ENCODE assay signal across 19 cellular contexts in genomic region chr1:61680500-61680899, GRCh38. TPM values are rescaled to one million over a fixed set of nuclear protein-coding genes. Genes with fewer than 3 reads are reported as not detected.
DNase-seq lines count a peak whose midpoint lies in the region; ATAC-seq, FAIRE-seq and TF ChIP-seq lines count a peak whose summit lies in the region.
"Had no signal": no experiment of that assay in that cellular context is flagged by ENCODE, and none has a peak within 500 bp of the region (broad histone marks: within the 10 kb centered on the region; RNA-seq: fewer than 3 reads in every experiment).

No MANE protein-coding gene starts in this region.

- H3K14ac ChIP-seq in IMR-90 (replicated peaks; ENCODE audit: low read depth, low read length), result no peak overlapping the region

- no peak for TF ChIP-seq RAD21 in IMR-90 (IDR thresholded peaks at IDR 0.05; ENCODE audit: low read length)
- no peak for TF ChIP-seq RAD21 in K562 (CRISPR knock-in tag; conservative IDR thresholded peaks at IDR 0.05 in 1 of 2, IDR thresholded peaks at IDR 0.05 in 1 of 2)

- H3K36me3 Mint-ChIP-seq in CD4-positive, alpha-beta memory T cell, result peaks cover 50 to 57% of the 10 kb centered on the region in 2 donors
- H3K36me3 Mint-ChIP-seq in chondrocyte (ENCODE audit: low read depth), result peaks cover 15% of the 10 kb centered on the region

- peak overlapping the region; percentile 9 for H2AFZ ChIP-seq in IMR-90 (replicated peaks; ENCODE audit: low read length, poor library complexity)
- H2AFZ ChIP-seq in K562 (ENCODE audit: low read depth, low read length), result no peak overlapping the region

- POLR2A ChIA-PET in CD4-positive, alpha-beta memory T cell (lab: Charles Lee; ENCODE audit: partially characterized antibody), result no interaction called here
- POLR2A ChIA-PET in IMR-90 (lab: Charles Lee; ENCODE audit: unreplicated experiment), result interaction anchor here (0.6 kb wide), 1 partner anchor 31 kb away, joined by 5 read pairs; no protein-coding TSS in a partner anchor
- POLR2A ChIA-PET in K562 (lab: Yijun Ruan, JAX), result no interaction called here

- H3K18ac ChIP-seq in IMR-90 (ENCODE audit: low read depth, low read length), result no peak overlapping the region

- CTCF ChIA-PET in CD4-positive, alpha-beta memory T cell (lab: Charles Lee; ENCODE audit: partially characterized antibody), result interaction anchor here (0.6 to 1.2 kb wide), 3 partner anchors 12 to 171 kb away, joined by 3 to 4 read pairs (median 3); no protein-coding TSS in a partner anchor
- CTCF ChIA-PET in IMR-90 (lab: Yijun Ruan, JAX), result no interaction called here
- CTCF ChIA-PET in K562 (lab: Yijun Ruan, JAX; ENCODE audit: low intra/inter-chr PET ratio), result no interaction called here

- no peak overlapping the region for H4K91ac ChIP-seq in IMR-90 (ENCODE audit: insufficient read depth, low read depth, low read length)

- H3K79me1 ChIP-seq in IMR-90 (ENCODE audit: low read depth in 1 of 2, low read length in 2 of 2), result no peaks in the 10 kb centered on the region

- H3K23ac ChIP-seq in IMR-90 (ENCODE audit: low read depth, low read length), result no peak overlapping the region

- TF ChIP-seq CTCF in IMR-90 (conservative IDR thresholded peaks at IDR 0.05; ENCODE audit: low read depth, low read length), result no peak
- TF ChIP-seq CTCF in K562 (IDR thresholded peaks at IDR 0.05 in 2 of 3, conservative IDR thresholded peaks at IDR 0.05 in 1 of 3; ENCODE audit: insufficient read depth in 2 of 3, low read depth in 1 of 3, low read length in 3 of 3), result no peak
- no peak for TF ChIP-seq CTCF in chondrocyte (IDR thresholded peaks at IDR 0.05)

- H2BK15ac ChIP-seq in IMR-90 (ENCODE audit: low read depth, low read length), result no peak overlapping the region

- no peak overlapping the region for H3K4ac ChIP-seq in IMR-90 (ENCODE audit: low read depth, low read length)

- peaks cover 0 to 4% (median 0%) of the 10 kb centered on the region in 4 donors for H3K4me1 Mint-ChIP-seq in CD4-positive, alpha-beta memory T cell
- H3K4me1 Mint-ChIP-seq in chondrocyte (ENCODE audit: low read depth), result no peaks in the 10 kb centered on the region

- dilution Hi-C loops in IMR-90 (cut with HindIII; ENCODE audit: low sequenced_read_pairs, unreplicated experiment), result no loop called here

- BruUV-seq in IMR-90 (replicated peaks; lab: Mats Ljungman, UMichigan) (no TSS peak), K562 (replicated peaks; lab: Mats Ljungman, UMichigan) (no TSS peak)

- TF ChIP-seq POLR2A in IMR-90 (IDR thresholded peaks at IDR 0.05; ENCODE audit: low read depth, low read length) (no peak), K562 (conservative IDR thresholded peaks at IDR 0.05) (no peak)

- no peaks in the 10 kb centered on the region for H3K27me3 ChIP-seq in CD4-positive, alpha-beta memory T cell (ENCODE audit: insufficient read depth, low read length)
- H3K27me3 ChIP-seq in IMR-90 (ENCODE audit: control insufficient read depth, insufficient read depth, low read length) (no peaks in the 10 kb centered on the region), K562 (ENCODE audit: control insufficient read depth in 2 of 2, insufficient read depth in 2 of 2, low read length in 2 of 2) (no peaks in the 10 kb centered on the region)

- 100% methylated on average over 1 of the region's 2 CpGs; no CpG with 5 or more reads in 1 of the 2 experiments for WGBS in IMR-90 (ENCODE audit: extremely low coverage in 2 of 2, insufficient read length in 1 of 2), 2 experiments
- WGBS in K562 (ENCODE audit: insufficient coverage, low coverage, missing lambda C conversion rate), result 72% methylated on average over 2 of the region's 2 CpGs

- H3K9me3 ChIP-seq in CD4-positive, alpha-beta memory T cell (ENCODE audit: control insufficient read depth in 1 of 2, low read length in 2 of 2), result no peaks in the 10 kb centered on the region
- H3K9me3 ChIP-seq in IMR-90 (ENCODE audit: control insufficient read depth, insufficient read depth, low read length), result no peaks in the 10 kb centered on the region
- no peaks in the 10 kb centered on the region for H3K9me3 ChIP-seq in K562 (replicated peaks; ENCODE audit: control insufficient read depth, insufficient read depth, low read depth, low read length)

- no peak for FAIRE-seq in K562 (lab: Jason Lieb, UNC)
- FAIRE-seq: HTR-8/SVneo had no signal

- no peak overlapping the region for H2BK20ac ChIP-seq in IMR-90 (ENCODE audit: low read depth, low read length)

- no peak for DNase-seq in CD4-positive, alpha-beta memory T cell
- DNase-seq in IMR-90, result no peak
- DNase-seq in K562 (ENCODE audit: extremely low read depth in 1 of 4, low spot score in 3 of 4), result no peak
- DNase-seq in inferior parietal cortex (ENCODE audit: extremely low spot score), result peak; percentile 45
- DNase-seq in chondrocyte (ENCODE audit: low spot score), result no peak
- no peak for DNase-seq in activated effector memory CD4-positive, alpha-beta T cell treated with Interleukin-2 at 50 U/mL for 16 hours
- no peak for DNase-seq in nucleus accumbens (lab: John Stamatoyannopoulos, UW)
- DNase-seq: Calu3, DMS79 treated with DMSO at 0.1 percent for 48 hours, GOT3, MV-4-11, NCI-H1417, NCI-H187 treated with DMSO at 0.1 percent for 48 hours, NCI-H446 treated with DMSO at 0.1 percent for 48 hours, NCI-H748 treated with DMSO at 0.1 percent for 48 hours, OCI-M1, SIG-M5 had no signal

- H4K20me1 ChIP-seq in IMR-90 (ENCODE audit: insufficient read depth, low read length) (no peaks in the 10 kb centered on the region; the same call in 1 of the 2 replicates), K562 (replicated peaks; ENCODE audit: control insufficient read depth, insufficient read depth, low read length) (no peaks in the 10 kb centered on the region)

- no peak overlapping the region for H3K4me3 ChIP-seq in CD4-positive, alpha-beta memory T cell (ENCODE audit: low read length in 2 of 2)
- H3K4me3 ChIP-seq in IMR-90 (ENCODE audit: insufficient read depth, low read depth, low read length) (no peak overlapping the region), K562 (no peak overlapping the region)

- H3K4me3 Mint-ChIP-seq in CD4-positive, alpha-beta memory T cell, result no peak overlapping the region
- no peak overlapping the region for H3K4me3 Mint-ChIP-seq in chondrocyte (ENCODE audit: unreplicated experiment)

- H3K27ac ChIP-seq in CD4-positive, alpha-beta memory T cell (ENCODE audit: low read depth, low read length), result no peak overlapping the region
- H3K27ac ChIP-seq in IMR-90 (ENCODE audit: insufficient read depth, low read length) (no peak overlapping the region), K562 (ENCODE audit: extremely low read depth, low read depth, low read length) (no peak overlapping the region)
- H3K27ac ChIP-seq: HL-60 had no signal

- H3K4me2 ChIP-seq in IMR-90 (ENCODE audit: low read depth, low read length) (no peak overlapping the region), K562 (ENCODE audit: insufficient read depth, low read length) (no peak overlapping the region)

- H2AK9ac ChIP-seq in IMR-90 (replicated peaks; ENCODE audit: low read depth, low read length, poor library complexity), result no peak overlapping the region

- no peak overlapping the region for H2BK120ac ChIP-seq in IMR-90 (ENCODE audit: low read depth, low read length)

- no peaks in the 10 kb centered on the region for H3K27me3 Mint-ChIP-seq in CD4-positive, alpha-beta memory T cell
- no peaks in the 10 kb centered on the region for H3K27me3 Mint-ChIP-seq in chondrocyte (ENCODE audit: low read depth)

- H3K79me2 ChIP-seq in K562 (ENCODE audit: control insufficient read depth, insufficient read depth, low read length), result no peaks in the 10 kb centered on the region

- no peak overlapping the region for H4K5ac ChIP-seq in IMR-90 (ENCODE audit: low read depth, low read length)

- H3K9me3 Mint-ChIP-seq in CD4-positive, alpha-beta memory T cell, result no peaks in the 10 kb centered on the region
- H3K9me3 Mint-ChIP-seq in chondrocyte (ENCODE audit: low read depth), result no peaks in the 10 kb centered on the region

- ATAC-seq in IMR-90 (ENCODE audit: low read depth), result no peak
- ATAC-seq in K562, result no peak

- no peak overlapping the region for H3K9ac ChIP-seq in IMR-90 (ENCODE audit: low read depth, low read length)
- no peak overlapping the region for H3K9ac ChIP-seq in K562 (ENCODE audit: insufficient read depth in 1 of 2, low read depth in 2 of 2, low read length in 2 of 2)

- no peak overlapping the region for H4K8ac ChIP-seq in IMR-90 (ENCODE audit: low read depth in 2 of 2, low read length in 2 of 2)

- peak overlapping the region in 4 of 7 donors; percentile 7 to 67 (median 17) for H3K27ac Mint-ChIP-seq in CD4-positive, alpha-beta memory T cell
- H3K27ac Mint-ChIP-seq in chondrocyte (ENCODE audit: unreplicated experiment), result no peak overlapping the region

- TF ChIP-seq EP300 in K562 (IDR thresholded peaks at IDR 0.05; ENCODE audit: low read length), result no peak

- H2BK5ac ChIP-seq in IMR-90 (ENCODE audit: low read depth, low read length, poor library complexity, severe bottlenecking), result no peak overlapping the region

- H3K56ac ChIP-seq in IMR-90 (ENCODE audit: extremely low read depth, insufficient read depth, low read length), result no peak overlapping the region

- H3K4me1 ChIP-seq in CD4-positive, alpha-beta memory T cell (ENCODE audit: insufficient read depth, low read length), result no peaks in the 10 kb centered on the region
- H3K4me1 ChIP-seq in IMR-90 (ENCODE audit: control insufficient read depth, insufficient read depth, low read length) (no peaks in the 10 kb centered on the region), K562 (replicated peaks in 1 of 2; ENCODE audit: control insufficient read depth in 2 of 2, insufficient read depth in 2 of 2, low read length in 2 of 2) (no peaks in the 10 kb centered on the region)

- H3K36me3 ChIP-seq in CD4-positive, alpha-beta memory T cell (ENCODE audit: insufficient read depth, low read length), result peaks cover 6% of the 10 kb centered on the region
- H3K36me3 ChIP-seq in IMR-90 (ENCODE audit: control insufficient read depth, insufficient read depth, low read length), result peaks cover 8% of the 10 kb centered on the region; the same call in 1 of the 2 replicates
- H3K36me3 ChIP-seq in K562 (ENCODE audit: control insufficient read depth, insufficient read depth, low read length), result peaks cover 37% of the 10 kb centered on the region; the same call in 2 of the 3 replicates

- H2AK5ac ChIP-seq in IMR-90 (ENCODE audit: low read depth, low read length), result no peak overlapping the region

- in situ Hi-C loops in IMR-90 (cut with MboI; ENCODE audit: low sequenced_read_pairs), result no loop called here
- in situ Hi-C loops in K562 (cut with MboI), result no loop called here

- H3K9me1 ChIP-seq in IMR-90 (ENCODE audit: insufficient read depth, low read length) (0 out of 2 replicates have a peak, but pooled peaks cover 3% of the 10 kb centered on the region), K562 (ENCODE audit: control insufficient read depth, insufficient read depth, low read length) (no peaks in the 10 kb centered on the region)

- intact Hi-C loops in CD4-positive, alpha-beta memory T cell (cut with micrococcal nuclease), result no loop called here
- intact Hi-C loops in IMR-90 (cut with micrococcal nuclease), result no loop called here
- intact Hi-C loops in K562 (cut with micrococcal nuclease), result no loop called here

RNA-seq across cellular contexts. Expression of gene TM2D1, which starts 44.4 kb away (rescaled TPM):
- total RNA-seq in CD4-positive, alpha-beta memory T cell, result 10 to 100 TPM; 50.7 to 55.1 TPM
- 10 to 100 TPM; 33.3 to 38.8 TPM for polyA plus RNA-seq in CD4-positive, alpha-beta memory T cell
- 14.3 and 21.4 TPM in 2 replicates for total RNA-seq in IMR-90 (2012; rRNA removed)
- 32.7 and 35.2 TPM in 2 replicates for polyA plus RNA-seq in IMR-90 (2012; rRNA removed)
- polyA plus RNA-seq in IMR-90 (2012; cell fraction: cytosol; rRNA removed), result 31.3 and 47.5 TPM in 2 replicates
- polyA plus RNA-seq in IMR-90 (2012; cell fraction: nucleus; rRNA removed; ENCODE audit: low replicate concordance), result 12.5 and 19.5 TPM in 2 replicates
- total RNA-seq in K562 (2011; cell fraction: chromatin; rRNA removed; ENCODE audit: low replicate concordance), result 41.3 and 96.7 TPM in 2 replicates
- total RNA-seq in K562 (2011; cell fraction: nucleolus; rRNA removed), result 50.5 and 53.5 TPM in 2 replicates
- total RNA-seq in K562 (2011; cell fraction: nucleoplasm; rRNA removed), result 74.2 and 89.5 TPM in 2 replicates
- total RNA-seq in K562 (2014; rRNA removed), result 49.6 and 56.7 TPM in 2 replicates
- 42.3 and 44.8 TPM in 2 replicates for total RNA-seq in K562 (2014; rRNA removed; fragmentation: Illumina TruSeq; extraction: Trizol)
- total RNA-seq in K562 (2015; rRNA removed; fragmentation: Illumina TruSeq; extraction: Trizol), result 40.3 and 45.5 TPM in 2 replicates
- 24.5 and 24.8 TPM in 2 replicates for total RNA-seq in K562 (2021)
- 42.6 and 52.2 TPM in 2 replicates for polyA plus RNA-seq in K562 (2011; rRNA removed)
- 34.1 and 44.1 TPM in 2 replicates for polyA plus RNA-seq in K562 (2011; cell fraction: cytosol; rRNA removed)
- polyA plus RNA-seq in K562 (2011; cell fraction: nucleus; rRNA removed), result 27.5 and 32.8 TPM in 2 replicates
- polyA plus RNA-seq in K562 (2012), result 34.1 and 37.7 TPM in 2 replicates
- polyA plus RNA-seq in K562 (2014; fragmentation: Illumina TruSeq; extraction: Trizol), result 32.3 and 34.7 TPM in 2 replicates
- polyA plus RNA-seq in K562 (2014; fragmentation: Nextera tagmentation; extraction: Ambion mirVana), result 10 to 100 TPM; 47.7 to 53.3 TPM
- polyA plus RNA-seq in K562 (2014; rRNA removed), result 65.2 TPM in 2 replicates
- 27.9 and 33.5 TPM in 2 replicates for polyA minus RNA-seq in K562 (2011; rRNA and poly(A)+ RNA removed)
- polyA minus RNA-seq in K562 (2011; cell fraction: cytosol; rRNA and poly(A)+ RNA removed), result 9.4 and 16.2 TPM in 2 replicates
- polyA minus RNA-seq in K562 (2011; cell fraction: nucleus; rRNA and poly(A)+ RNA removed), result 34.3 and 47.2 TPM in 2 replicates
- 41.3 to 47.3 TPM (median 45.6 TPM) in 3 replicates for total RNA-seq in chondrocyte
